In genomic region chr2:100886054-100886453, GRCh38 we compare ENCODE assay signal across 26 cellular contexts.
DNase-seq lines count a peak whose midpoint lies in the region; ATAC-seq, FAIRE-seq and TF ChIP-seq lines count a peak whose summit lies in the region.
"Had no signal": no experiment of that assay in that cellular context is flagged by ENCODE, and none has a peak within 500 bp of the region (broad histone marks: within the 10 kb centered on the region; RNA-seq: fewer than 3 reads in every experiment).

No MANE protein-coding gene starts in this region.

- peak overlapping the region; percentile 93 for H3K27ac Mint-ChIP-seq in WTC11
- H3K27ac Mint-ChIP-seq in naive thymus-derived CD8-positive, alpha-beta T cell = no peak overlapping the region
- H3K27ac Mint-ChIP-seq: CD4-positive, alpha-beta T cell had no signal

- no peak overlapping the region for H2AK9ac ChIP-seq in IMR-90 (replicated peaks; ENCODE audit: low read depth, low read length, poor library complexity)

- in situ Hi-C loops in IMR-90 (cut with MboI; ENCODE audit: low sequenced_read_pairs) = no loop called here

- intact Hi-C loops in IMR-90 (cut with micrococcal nuclease) (no loop called here), endothelial cell of umbilical vein (cut with micrococcal nuclease) (no loop called here), pancreas (cut with DNase I) (no loop called here)

- H3K79me2 ChIP-seq in endothelial cell of umbilical vein (ENCODE audit: control insufficient read depth, insufficient read depth, low read length) = peaks cover 8% of the 10 kb centered on the region

- no peak overlapping the region for H4K91ac ChIP-seq in IMR-90 (ENCODE audit: insufficient read depth, low read depth, low read length)

- peak overlapping the region; percentile 27; the same call in 1 of the 2 replicates for H3K4me3 Mint-ChIP-seq in WTC11
- no peak overlapping the region for H3K4me3 Mint-ChIP-seq in naive thymus-derived CD8-positive, alpha-beta T cell
- H3K4me3 Mint-ChIP-seq: CD4-positive, alpha-beta T cell had no signal

- no peak overlapping the region for H3K9ac ChIP-seq in IMR-90 (ENCODE audit: low read depth, low read length)
- no peak overlapping the region for H3K9ac ChIP-seq in endothelial cell of umbilical vein (replicated peaks; ENCODE audit: extremely low read depth, insufficient read depth, low read length)
- H3K9ac ChIP-seq: BLaER1 had no signal

- H2BK20ac ChIP-seq in IMR-90 (ENCODE audit: low read depth, low read length) = no peak overlapping the region

- FAIRE-seq in endothelial cell of umbilical vein (lab: Jason Lieb, UNC) (peak; percentile 56), pancreas (lab: Jason Lieb, UNC) (no peak)
- FAIRE-seq: G401.6, GM12892, K562 had no signal

- WGBS in IMR-90 (ENCODE audit: extremely low coverage in 2 of 2, insufficient read length in 1 of 2), 2 experiments = no CpG with 5 or more reads among the region's 4 CpGs
- 56 to 62% methylated on average over 4 of the region's 4 CpGs for WGBS in pancreas, 2 donors

- H3K18ac ChIP-seq in IMR-90 (ENCODE audit: low read depth, low read length) = no peak overlapping the region

- peaks cover 71% of the 10 kb centered on the region for H3K4me1 Mint-ChIP-seq in WTC11
- H3K4me1 Mint-ChIP-seq in naive thymus-derived CD8-positive, alpha-beta T cell = peaks cover 5 to 14% (median 6%) of the 10 kb centered on the region in 4 donors

- no peak overlapping the region for H3K4me2 ChIP-seq in IMR-90 (ENCODE audit: low read depth, low read length)
- H3K4me2 ChIP-seq in endothelial cell of umbilical vein (ENCODE audit: insufficient read depth, low read length) = peak overlapping the region; percentile 29
- H3K4me2 ChIP-seq: BLaER1 had no signal

- H4K20me1 ChIP-seq in IMR-90 (ENCODE audit: insufficient read depth, low read length) = peaks cover 8% of the 10 kb centered on the region; the same call in 1 of the 2 replicates
- no peaks in the 10 kb centered on the region for H4K20me1 ChIP-seq in endothelial cell of umbilical vein (replicated peaks; ENCODE audit: control insufficient read depth, extremely low read depth, insufficient read depth, low read length)
- H4K20me1 ChIP-seq: BLaER1 had no signal

- H3K4me1 ChIP-seq in IMR-90 (ENCODE audit: control insufficient read depth, insufficient read depth, low read length) (peaks cover 13% of the 10 kb centered on the region), endothelial cell of umbilical vein (ENCODE audit: control insufficient read depth, extremely low read depth, insufficient read depth, low read length) (peaks cover 50% of the 10 kb centered on the region), pancreas (peaks cover 43 to 54% (median 46%) of the 10 kb centered on the region in 3 donors)
- H3K4me1 ChIP-seq: BLaER1 had no signal

- TF ChIP-seq CTCF in IMR-90 (conservative IDR thresholded peaks at IDR 0.05; ENCODE audit: low read depth, low read length) (no peak), WTC11 (IDR thresholded peaks at IDR 0.05) (no peak), endothelial cell of umbilical vein (IDR thresholded peaks at IDR 0.05; ENCODE audit: extremely low read depth in 1 of 2, insufficient read depth in 1 of 2, low read depth in 1 of 2, low read length in 2 of 2) (no peak), pancreas (IDR thresholded peaks at IDR 0.05) (no peak)

- H3K14ac ChIP-seq in IMR-90 (replicated peaks; ENCODE audit: low read depth, low read length) = 0 out of 2 replicates have a peak overlapping the region, but pooled peaks have one; percentile 37

- no peak overlapping the region for H4K8ac ChIP-seq in IMR-90 (ENCODE audit: low read depth in 2 of 2, low read length in 2 of 2)

- H4K5ac ChIP-seq in IMR-90 (ENCODE audit: low read depth, low read length) = no peak overlapping the region

- H3K36me3 ChIP-seq in IMR-90 (ENCODE audit: control insufficient read depth, insufficient read depth, low read length) (no peaks in the 10 kb centered on the region), endothelial cell of umbilical vein (ENCODE audit: control insufficient read depth in 2 of 2, extremely low read depth in 1 of 2, insufficient read depth in 2 of 2, low read length in 2 of 2) (no peaks in the 10 kb centered on the region), pancreas (no peaks in the 10 kb centered on the region)
- H3K36me3 ChIP-seq: BLaER1, MG63, SJSA1 had no signal

- H2BK15ac ChIP-seq in IMR-90 (ENCODE audit: low read depth, low read length) = no peak overlapping the region

- H3K4me3 ChIP-seq in IMR-90 (ENCODE audit: insufficient read depth, low read depth, low read length) (no peak overlapping the region), endothelial cell of umbilical vein (replicated peaks in 1 of 3; ENCODE audit: insufficient read depth in 1 of 3, low read depth in 1 of 3, low read length in 3 of 3) (no peak overlapping the region), pancreas (no peak overlapping the region)
- H3K4me3 ChIP-seq: BLaER1, K562, MG63, SJSA1 had no signal

- no peak for TF ChIP-seq RAD21 in IMR-90 (IDR thresholded peaks at IDR 0.05; ENCODE audit: low read length)

- H3K23ac ChIP-seq in IMR-90 (ENCODE audit: low read depth, low read length) = 0 out of 2 replicates have a peak overlapping the region, but pooled peaks have one; percentile 26

- H2AFZ ChIP-seq in IMR-90 (replicated peaks; ENCODE audit: low read length, poor library complexity) (no peak overlapping the region), endothelial cell of umbilical vein (ENCODE audit: low read depth, low read length) (no peak overlapping the region)

- no peak overlapping the region for H2BK120ac ChIP-seq in IMR-90 (ENCODE audit: low read depth, low read length)

- no peaks in the 10 kb centered on the region for H3K36me3 Mint-ChIP-seq in WTC11
- H3K36me3 Mint-ChIP-seq in naive thymus-derived CD8-positive, alpha-beta T cell = peaks cover 0 to 6% (median 4%) of the 10 kb centered on the region in 3 donors

- H2BK5ac ChIP-seq in IMR-90 (ENCODE audit: low read depth, low read length, poor library complexity, severe bottlenecking) = no peak overlapping the region

- H2AK5ac ChIP-seq in IMR-90 (ENCODE audit: low read depth, low read length) = no peak overlapping the region

- no peak overlapping the region for H3K27ac ChIP-seq in IMR-90 (ENCODE audit: insufficient read depth, low read length)
- H3K27ac ChIP-seq in endothelial cell of umbilical vein (ENCODE audit: insufficient read depth, low read depth, low read length) = no peak overlapping the region
- peak overlapping the region in 2 of 4 donors; percentile 2 to 28 for H3K27ac ChIP-seq in pancreas
- H3K27ac ChIP-seq: BLaER1, SJSA1 had no signal

- no peaks in the 10 kb centered on the region for H3K9me3 Mint-ChIP-seq in WTC11
- no peaks in the 10 kb centered on the region for H3K9me3 Mint-ChIP-seq in naive thymus-derived CD8-positive, alpha-beta T cell
- H3K9me3 Mint-ChIP-seq: CD4-positive, alpha-beta T cell had no signal

- H3K79me1 ChIP-seq in IMR-90 (ENCODE audit: low read depth in 1 of 2, low read length in 2 of 2) = peaks cover 9 to 42% of the 10 kb centered on the region in 2 experiments

- H3K27me3 Mint-ChIP-seq in WTC11 (ENCODE audit: low read depth) = peaks cover 16% of the 10 kb centered on the region; the same call in 1 of the 2 replicates
- no peaks in the 10 kb centered on the region for H3K27me3 Mint-ChIP-seq in naive thymus-derived CD8-positive, alpha-beta T cell
- H3K27me3 Mint-ChIP-seq: CD4-positive, alpha-beta T cell had no signal

- DNase-seq in IMR-90 (no peak), WTC11 (ENCODE audit: low spot score) (no peak), endothelial cell of umbilical vein (ENCODE audit: low read depth, low spot score) (peak; percentile 76), pancreas (no peak), T-helper 2 cell (no peak), DMS 273 (lab: John Stamatoyannopoulos, UW; ENCODE audit: unreplicated experiment) (no peak)
- no peak for DNase-seq in naive thymus-derived CD8-positive, alpha-beta T cell
- DNase-seq: ACHN; Caco-2; CD4-positive, alpha-beta T cell; DMS153; GOT3; MG63; NCI-H1417; NCI-H187 treated with DMSO at 0.1 percent for 48 hours; NCI-H2107; NCI-H510A; NCI-H774; NK-92 treated with Interleukin-12 subunit alpha and Interleukin-12 subunit beta, amount 100 ng/mL, for 24 hours had no signal

- no peak overlapping the region for H3K4ac ChIP-seq in IMR-90 (ENCODE audit: low read depth, low read length)

- BruUV-seq in IMR-90 (replicated peaks; lab: Mats Ljungman, UMichigan) (no TSS peak), endothelial cell of umbilical vein (replicated peaks; lab: Mats Ljungman, UMichigan) (no TSS peak)

- TF ChIP-seq POLR2A in IMR-90 (IDR thresholded peaks at IDR 0.05; ENCODE audit: low read depth, low read length) = no peak
- no peak for TF ChIP-seq POLR2A in endothelial cell of umbilical vein (IDR thresholded peaks at IDR 0.05; ENCODE audit: low read depth, low read length)

- POLR2A ChIA-PET in IMR-90 (lab: Charles Lee; ENCODE audit: unreplicated experiment) (no interaction called here), WTC11 (lab: Charles Lee) (interaction anchor here (1.2 kb wide), 1 partner anchor 11 kb away, joined by 3 read pairs; no protein-coding TSS in a partner anchor), endothelial cell of umbilical vein (lab: Charles Lee) (no interaction called here)
- POLR2A ChIA-PET in naive thymus-derived CD8-positive, alpha-beta T cell (lab: Charles Lee) = no interaction called here

- H3K27me3 ChIP-seq in IMR-90 (ENCODE audit: control insufficient read depth, insufficient read depth, low read length) (no peaks in the 10 kb centered on the region), endothelial cell of umbilical vein (ENCODE audit: control insufficient read depth in 2 of 2, insufficient read depth in 2 of 2, low read length in 2 of 2) (no peaks in the 10 kb centered on the region), pancreas (no peaks in the 10 kb centered on the region)
- H3K27me3 ChIP-seq: BLaER1, MG63, SJSA1 had no signal

- H3K56ac ChIP-seq in IMR-90 (ENCODE audit: extremely low read depth, insufficient read depth, low read length) = no peak overlapping the region

- dilution Hi-C loops in IMR-90 (cut with HindIII; ENCODE audit: low sequenced_read_pairs, unreplicated experiment) (no loop called here), endothelial cell of umbilical vein (cut with MboI; ENCODE audit: extremely low pct_ligation_motif_present, low sequenced_read_pairs) (no loop called here)

- H3K9me1 ChIP-seq in IMR-90 (ENCODE audit: insufficient read depth, low read length) (peaks cover 23% of the 10 kb centered on the region), endothelial cell of umbilical vein (replicated peaks; ENCODE audit: control insufficient read depth, extremely low read depth, insufficient read depth, low read length) (no peaks in the 10 kb centered on the region)

- CTCF ChIA-PET in IMR-90 (lab: Yijun Ruan, JAX) (no interaction called here), WTC11 (lab: Charles Lee) (interaction anchor here (0.9 to 1.7 kb wide), 3 partner anchors 15 to 116 kb away, joined by 3 to 7 read pairs (median 6); partner anchors contain the start of gene RPL31), endothelial cell of umbilical vein (lab: Charles Lee) (interaction anchor here (0.7 to 2.2 kb wide), 6 partner anchors 11 to 105 kb away, joined by 3 to 9 read pairs (median 4); partner anchors contain the start of gene NPAS2)

- H3K9me3 ChIP-seq in IMR-90 (ENCODE audit: control insufficient read depth, insufficient read depth, low read length) (no peaks in the 10 kb centered on the region), endothelial cell of umbilical vein (replicated peaks; ENCODE audit: control insufficient read depth, insufficient read depth, low read length) (no peaks in the 10 kb centered on the region), pancreas (no peaks in the 10 kb centered on the region)
- H3K9me3 ChIP-seq: BLaER1, Caco-2, MG63, SJSA1 had no signal

- ATAC-seq in IMR-90 (ENCODE audit: low read depth) (no peak), WTC11 (peak; percentile 57), pancreas (peak in 3 of 4 donors; percentile 14 to 32 (median 18))
- ATAC-seq in naive thymus-derived CD8-positive, alpha-beta T cell = no peak
- ATAC-seq in activated CD4-positive, CD25-positive, alpha-beta regulatory T cell treated with anti-CD3 and anti-CD28 coated beads, Interleukin-2, amount 50 U/mL, for 24 hours = no peak
- ATAC-seq: K562, Right ventricle myocardium inferior had no signal

Comparison
In these comparisons a context has a peak if more than half of its experiments do, and no peak if none do; other contexts are left out.
1. ATAC-seq: peak in WTC11 (single experiment) and pancreas (3 of 4); none in IMR-90 (single experiment), naive thymus-derived CD8-positive, alpha-beta T cell (0 of 2) and activated CD4-positive, CD25-positive, alpha-beta regulatory T cell treated with anti-CD3 and anti-CD28 coated beads, Interleukin-2, amount 50 U/mL, for 24 hours (0 of 2).